In the genomic region with DNA sequence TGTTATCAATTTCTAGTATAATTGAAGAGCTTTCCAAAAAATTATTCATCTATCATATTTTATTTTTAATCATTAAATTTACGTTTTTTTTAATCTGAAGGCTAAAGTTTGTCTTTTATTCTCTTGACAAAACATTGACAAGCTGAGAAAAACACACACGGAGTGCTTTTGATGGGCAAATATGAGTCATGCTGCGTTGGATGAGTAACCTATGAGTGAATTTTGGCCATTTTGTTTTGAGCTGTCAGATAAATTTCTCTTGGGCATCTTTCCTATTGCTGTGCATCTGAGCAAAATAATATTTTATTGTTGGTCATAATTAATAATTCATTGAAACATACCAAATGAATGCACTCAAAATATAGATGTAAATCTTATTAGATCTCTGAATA, we compare ENCODE assay signal across 16 cellular contexts.
A peak's percentile ranks its signal among the peaks of the same experiment; 100 is the strongest.
DNase-seq lines count a peak whose midpoint lies in the region; ATAC-seq and TF ChIP-seq lines count a peak whose summit lies in the region.
"Had no signal": no experiment of that assay in that cellular context is flagged by ENCODE, and none has a peak within 500 bp of the region (broad histone marks: within the 10 kb centered on the region; RNA-seq: fewer than 3 reads in every experiment).

No MANE protein-coding gene starts in this region.

- H3K27ac Mint-ChIP-seq in WTC11: no peak overlapping the region
- H3K27ac Mint-ChIP-seq: activated T-helper 1 cell treated with anti-CD3 and anti-CD28 coated beads, Interleukin-12 subunit alpha, Interleukin-12 subunit beta, Interleukin-2, Interleukin-4 antibody, amounts not matched to agents 30 ng/mL and 10 ng/mL and 1 ng/mL, durations not matched to agents 14 hours and 24 hours and 36 hours; T-cell had no signal

- POLR2A ChIA-PET in WTC11 (lab: Charles Lee): no interaction called here

- TF ChIP-seq CTCF in epithelial cell of proximal tubule (conservative IDR thresholded peaks at IDR 0.05; ENCODE audit: low read depth, low read length) (no peak), WTC11 (IDR thresholded peaks at IDR 0.05) (no peak)

- no peak overlapping the region for H3K4me3 Mint-ChIP-seq in WTC11
- H3K4me3 Mint-ChIP-seq: activated T-helper 1 cell treated with anti-CD3 and anti-CD28 coated beads, Interleukin-12 subunit alpha, Interleukin-12 subunit beta, Interleukin-2, Interleukin-4 antibody, amounts not matched to agents 30 ng/mL and 10 ng/mL and 1 ng/mL, durations not matched to agents 14 hours and 24 hours and 36 hours; naive B cell; T-cell had no signal

- peaks cover 29% of the 10 kb centered on the region for H3K4me1 Mint-ChIP-seq in WTC11
- H3K4me1 Mint-ChIP-seq: T-cell had no signal

- H3K4me3 ChIP-seq in epithelial cell of proximal tubule (ENCODE audit: low read depth, low read length): no peak overlapping the region
- H3K4me3 ChIP-seq: vagina had no signal

- H3K27me3 Mint-ChIP-seq in WTC11 (ENCODE audit: low read depth): no peaks in the 10 kb centered on the region
- H3K27me3 Mint-ChIP-seq: naive B cell, T-cell had no signal

- H3K36me3 Mint-ChIP-seq in WTC11: peaks cover 6% of the 10 kb centered on the region; the same call in 1 of the 2 replicates
- H3K36me3 Mint-ChIP-seq: T-cell had no signal

- DNase-seq in DMS114 treated with DMSO at 0.1 percent for 48 hours (lab: John Stamatoyannopoulos, UW; ENCODE audit: unreplicated experiment) (peak; percentile 82), HT1080 (ENCODE audit: low read depth) (peak; percentile 49), epithelial cell of proximal tubule (ENCODE audit: low read depth) (peak; percentile 38), SW480 (ENCODE audit: low spot score) (no peak), NCI-H2196 treated with DMSO at 0.1 percent for 48 hours (lab: John Stamatoyannopoulos, UW; ENCODE audit: unreplicated experiment) (no peak), cortex of kidney (lab: John Stamatoyannopoulos, UW) (no peak), WTC11 (ENCODE audit: low spot score) (no peak)
- DNase-seq: activated CD4-positive, alpha-beta T cell treated with anti-CD3 and anti-CD28 coated beads for 48 hours; left colon; MM.1S; naive B cell; stimulated activated CD4-positive, alpha-beta T cell treated with anti-CD3 and anti-CD28 coated beads, Interleukin-2, amount 100 ng/mL, for 24 hours; T-cell had no signal

- CTCF ChIA-PET in WTC11 (lab: Charles Lee): interaction anchor here (0.7 to 2.3 kb wide), 7 partner anchors 11 to 439 kb away, joined by 3 to 8 read pairs (median 3); no protein-coding TSS in a partner anchor

- ATAC-seq in HG02571 (IDR thresholded peaks at IDR 0.05; ENCODE audit: unreplicated experiment): peak; percentile 47
- no peak for ATAC-seq in WTC11
- ATAC-seq: T-cell had no signal

- peaks cover 13% of the 10 kb centered on the region for H3K9me3 Mint-ChIP-seq in WTC11

TF ChIP-seq in WTC11, 78 proteins besides CTCF, POLR2A, EP300 and RAD21:
- TF ChIP-seq, protein P1, sequence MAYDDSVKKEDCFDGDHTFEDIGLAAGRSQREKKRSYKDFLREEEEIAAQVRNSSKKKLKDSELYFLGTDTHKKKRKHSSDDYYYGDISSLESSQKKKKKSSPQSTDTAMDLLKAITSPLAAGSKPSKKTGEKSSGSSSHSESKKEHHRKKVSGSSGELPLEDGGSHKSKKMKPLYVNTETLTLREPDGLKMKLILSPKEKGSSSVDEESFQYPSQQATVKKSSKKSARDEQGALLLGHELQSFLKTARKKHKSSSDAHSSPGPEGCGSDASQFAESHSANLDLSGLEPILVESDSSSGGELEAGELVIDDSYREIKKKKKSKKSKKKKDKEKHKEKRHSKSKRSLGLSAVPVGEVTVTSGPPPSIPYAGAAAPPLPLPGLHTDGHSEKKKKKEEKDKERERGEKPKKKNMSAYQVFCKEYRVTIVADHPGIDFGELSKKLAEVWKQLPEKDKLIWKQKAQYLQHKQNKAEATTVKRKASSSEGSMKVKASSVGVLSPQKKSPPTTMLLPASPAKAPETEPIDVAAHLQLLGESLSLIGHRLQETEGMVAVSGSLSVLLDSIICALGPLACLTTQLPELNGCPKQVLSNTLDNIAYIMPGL (CRISPR knock-in tag; IDR thresholded peaks at IDR 0.05): no peak
- TF ChIP-seq ZNF317 (CRISPR knock-in tag; IDR thresholded peaks at IDR 0.05; ENCODE audit: borderline replicate concordance, low read depth): no peak
- TF ChIP-seq ZNF219 (CRISPR knock-in tag; IDR thresholded peaks at IDR 0.05; ENCODE audit: borderline replicate concordance): no peak
- no peak for TF ChIP-seq CREB1 (CRISPR knock-in tag; IDR thresholded peaks at IDR 0.05)
- TF ChIP-seq SMAD3 (CRISPR knock-in tag; IDR thresholded peaks at IDR 0.05; ENCODE audit: borderline replicate concordance): no peak
- TF ChIP-seq, protein P2, sequence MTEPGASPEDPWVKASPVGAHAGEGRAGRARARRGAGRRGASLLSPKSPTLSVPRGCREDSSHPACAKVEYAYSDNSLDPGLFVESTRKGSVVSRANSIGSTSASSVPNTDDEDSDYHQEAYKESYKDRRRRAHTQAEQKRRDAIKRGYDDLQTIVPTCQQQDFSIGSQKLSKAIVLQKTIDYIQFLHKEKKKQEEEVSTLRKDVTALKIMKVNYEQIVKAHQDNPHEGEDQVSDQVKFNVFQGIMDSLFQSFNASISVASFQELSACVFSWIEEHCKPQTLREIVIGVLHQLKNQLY (CRISPR knock-in tag; IDR thresholded peaks at IDR 0.05): no peak
- no peak for TF ChIP-seq NFE2L1 (CRISPR knock-in tag; IDR thresholded peaks at IDR 0.05)
- no peak for TF ChIP-seq ZNF416 (CRISPR knock-in tag; IDR thresholded peaks at IDR 0.05)
- TF ChIP-seq, protein P3, sequence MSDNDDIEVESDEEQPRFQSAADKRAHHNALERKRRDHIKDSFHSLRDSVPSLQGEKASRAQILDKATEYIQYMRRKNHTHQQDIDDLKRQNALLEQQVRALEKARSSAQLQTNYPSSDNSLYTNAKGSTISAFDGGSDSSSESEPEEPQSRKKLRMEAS (CRISPR knock-in tag; IDR thresholded peaks at IDR 0.05): no peak
- no peak for TF ChIP-seq NR3C1 (CRISPR knock-in tag; conservative IDR thresholded peaks at IDR 0.05; ENCODE audit: low read depth)
- TF ChIP-seq, protein P4, sequence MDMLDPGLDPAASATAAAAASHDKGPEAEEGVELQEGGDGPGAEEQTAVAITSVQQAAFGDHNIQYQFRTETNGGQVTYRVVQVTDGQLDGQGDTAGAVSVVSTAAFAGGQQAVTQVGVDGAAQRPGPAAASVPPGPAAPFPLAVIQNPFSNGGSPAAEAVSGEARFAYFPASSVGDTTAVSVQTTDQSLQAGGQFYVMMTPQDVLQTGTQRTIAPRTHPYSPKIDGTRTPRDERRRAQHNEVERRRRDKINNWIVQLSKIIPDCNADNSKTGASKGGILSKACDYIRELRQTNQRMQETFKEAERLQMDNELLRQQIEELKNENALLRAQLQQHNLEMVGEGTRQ (CRISPR knock-in tag; IDR thresholded peaks at IDR 0.05): no peak
- no peak for TF ChIP-seq SMAD4 (CRISPR knock-in tag; IDR thresholded peaks at IDR 0.05)
- no peak for TF ChIP-seq ZNF263 (CRISPR knock-in tag; IDR thresholded peaks at IDR 0.05; ENCODE audit: low read depth)
- no peak for TF ChIP-seq TCF7 (CRISPR knock-in tag; IDR thresholded peaks at IDR 0.05; ENCODE audit: low read depth)
- TF ChIP-seq ZNF671 (CRISPR knock-in tag; IDR thresholded peaks at IDR 0.05): no peak
- TF ChIP-seq EMX1 (CRISPR knock-in tag; IDR thresholded peaks at IDR 0.05): no peak
- TF ChIP-seq ELF4 (CRISPR knock-in tag; IDR thresholded peaks at IDR 0.05; ENCODE audit: low read depth): no peak
TF ChIP-seq in WTC11: peak in this region for 0.

Comparison
In these comparisons a context has a peak if more than half of its experiments do, and no peak if none do; other contexts are left out.
1. DNase-seq: peak in DMS114 treated with DMSO at 0.1 percent for 48 hours (single experiment), HT1080 (single experiment) and epithelial cell of proximal tubule (single experiment); none in SW480 (single experiment), NCI-H2196 treated with DMSO at 0.1 percent for 48 hours (single experiment), cortex of kidney (single experiment) and WTC11 (single experiment).